In genomic region chr16:79656537-79657115, GRCh38 we compare ENCODE assay signal across 22 cellular contexts. TPM values are rescaled to one million over a fixed set of nuclear protein-coding genes. Genes with fewer than 3 reads are reported as not detected.
DNase-seq lines count a peak whose midpoint lies in the region; ATAC-seq, FAIRE-seq and TF ChIP-seq lines count a peak whose summit lies in the region.
"Had no signal": no experiment of that assay in that cellular context is flagged by ENCODE, and none has a peak within 500 bp of the region (broad histone marks: within the 10 kb centered on the region; RNA-seq: fewer than 3 reads in every experiment).

No MANE protein-coding gene starts in this region.

- peak overlapping the region; percentile 61 for H3K27ac Mint-ChIP-seq in type B pancreatic cell
- H3K27ac Mint-ChIP-seq: activated naive CD8-positive, alpha-beta T cell treated with anti-CD3 and anti-CD28 coated beads for 36 hours; B cell; mesothelial cell of epicardium; stimulated activated memory B cell treated with anti-CD40 and anti-IgM and Interleukin-4, amounts not matched to agents 10 μg/mL and 1 μg/mL and 100 μg/mL, for 72 hours had no signal

- FAIRE-seq in islet of Langerhans (lab: Jason Lieb, UNC): peak; percentile 90
- FAIRE-seq: HTR-8/SVneo had no signal

- ATAC-seq in GM18520 (IDR thresholded peaks at IDR 0.05; ENCODE audit: unreplicated experiment): no peak
- ATAC-seq: body of pancreas; left cardiac atrium; right cardiac atrium; stimulated activated memory B cell treated with anti-CD40 and anti-IgM and Interleukin-4, amounts not matched to agents 10 μg/mL and 1 μg/mL and 100 μg/mL, for 72 hours had no signal

- peaks cover 4% of the 10 kb centered on the region for H3K9me3 Mint-ChIP-seq in type B pancreatic cell
- H3K9me3 Mint-ChIP-seq: activated naive CD8-positive, alpha-beta T cell treated with anti-CD3 and anti-CD28 coated beads for 36 hours had no signal

- peaks cover 20% of the 10 kb centered on the region for H3K4me1 Mint-ChIP-seq in type B pancreatic cell (ENCODE audit: unreplicated experiment)
- H3K4me1 Mint-ChIP-seq: activated naive CD8-positive, alpha-beta T cell treated with anti-CD3 and anti-CD28 coated beads for 36 hours; B cell; stimulated activated memory B cell treated with anti-CD40 and anti-IgM and Interleukin-4, amounts not matched to agents 10 μg/mL and 1 μg/mL and 100 μg/mL, for 72 hours had no signal

- no peaks in the 10 kb centered on the region for H3K36me3 Mint-ChIP-seq in type B pancreatic cell
- H3K36me3 Mint-ChIP-seq: activated naive CD8-positive, alpha-beta T cell treated with anti-CD3 and anti-CD28 coated beads for 36 hours; mesothelial cell of epicardium; stimulated activated memory B cell treated with anti-CD40 and anti-IgM and Interleukin-4, amounts not matched to agents 10 μg/mL and 1 μg/mL and 100 μg/mL, for 72 hours had no signal

- no peak overlapping the region for H3K4me3 Mint-ChIP-seq in type B pancreatic cell
- H3K4me3 Mint-ChIP-seq: activated naive CD8-positive, alpha-beta T cell treated with anti-CD3 and anti-CD28 coated beads for 36 hours; B cell; mesothelial cell of epicardium; stimulated activated memory B cell treated with anti-CD40 and anti-IgM and Interleukin-4, amounts not matched to agents 10 μg/mL and 1 μg/mL and 100 μg/mL, for 72 hours had no signal

- H3K27me3 Mint-ChIP-seq in type B pancreatic cell: peaks cover 20% of the 10 kb centered on the region
- H3K27me3 Mint-ChIP-seq: activated naive CD8-positive, alpha-beta T cell treated with anti-CD3 and anti-CD28 coated beads for 36 hours; stimulated activated memory B cell treated with anti-CD40 and anti-IgM and Interleukin-4, amounts not matched to agents 10 μg/mL and 1 μg/mL and 100 μg/mL, for 72 hours had no signal

- no peak for TF ChIP-seq CTCF in type B pancreatic cell (conservative IDR thresholded peaks at IDR 0.05)

- DNase-seq in NCI-H2081 (lab: John Stamatoyannopoulos, UW) (peak; percentile 31 to 74), NCI-H2081 treated with DMSO at 0.1 percent for 48 hours (lab: John Stamatoyannopoulos, UW) (no peak), NCI-H345 (lab: John Stamatoyannopoulos, UW) (peak; percentile 54), type B pancreatic cell (ENCODE audit: extremely low spot score, unreplicated experiment) (no peak), GOT3 (lab: John Stamatoyannopoulos, UW) (no peak)
- DNase-seq in activated CD8-positive, alpha-beta memory T cell treated with anti-CD3 and anti-CD28 coated beads, Interleukin-2, amount 50 U/mL, for 4 hours: no peak
- DNase-seq: activated naive CD8-positive, alpha-beta T cell treated with anti-CD3 and anti-CD28 coated beads for 36 hours; Calu3; cortex of kidney; foreskin fibroblast; left cardiac atrium; NCI-H1930; NK-92 treated with Interleukin-12 subunit alpha and Interleukin-12 subunit beta, amount 100 ng/mL, for 24 hours; right cardiac atrium; T-helper 1 cell had no signal

RNA-seq across cellular contexts. Expression of gene MAF, which starts 56.1 kb away (rescaled TPM):
- 20.4 and 33.0 TPM in 2 replicates for total RNA-seq in type B pancreatic cell (ENCODE audit: low replicate concordance)

Comparison
In these comparisons a context has a peak if more than half of its experiments do, and no peak if none do; other contexts are left out.
1. DNase-seq: peak in NCI-H2081 (2 of 2) and NCI-H345 (single experiment); none in NCI-H2081 treated with DMSO at 0.1 percent for 48 hours (single experiment), type B pancreatic cell (single experiment), activated CD8-positive, alpha-beta memory T cell treated with anti-CD3 and anti-CD28 coated beads, Interleukin-2, amount 50 U/mL, for 4 hours (single experiment) and GOT3 (single experiment).